Comparison of ENCODE assay signal across 17 cellular contexts in the genomic region with DNA sequence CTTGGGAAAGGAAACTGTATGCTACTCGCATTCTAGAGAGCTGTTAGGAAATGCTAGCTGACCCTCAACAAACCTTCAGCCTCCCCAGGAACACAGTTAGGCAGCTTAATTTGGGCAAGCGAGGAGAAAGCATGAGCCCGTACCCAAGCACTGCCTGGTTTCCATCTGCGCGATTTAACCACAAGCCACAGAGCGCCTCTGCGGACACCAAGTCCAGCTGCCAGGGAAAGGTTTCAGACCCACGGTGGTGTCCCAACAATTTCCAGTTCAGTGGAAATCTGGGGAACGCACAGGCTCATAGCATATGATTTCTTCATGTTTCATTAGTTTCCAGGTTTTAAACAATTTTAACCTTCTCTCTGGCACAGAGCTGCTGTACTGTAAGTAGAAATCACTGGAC.
A peak's percentile ranks its signal among the peaks of the same experiment; 100 is the strongest.
DNase-seq lines count a peak whose midpoint lies in the region; TF ChIP-seq lines count a peak whose summit lies in the region.
"Had no signal": no experiment of that assay in that cellular context is flagged by ENCODE, and none has a peak within 500 bp of the region (broad histone marks: within the 10 kb centered on the region; RNA-seq: fewer than 3 reads in every experiment).

No MANE protein-coding gene starts in this region.

- H3K36me3 ChIP-seq in BLaER1 (no peaks in the 10 kb centered on the region), endocrine pancreas (ENCODE audit: control insufficient read depth, insufficient read depth, low read length) (no peaks in the 10 kb centered on the region), osteoblast (ENCODE audit: insufficient read depth, low read length) (no peaks in the 10 kb centered on the region)

- H2AFZ ChIP-seq in osteoblast (ENCODE audit: low read length), result peak overlapping the region; percentile 32

- H3K4me3 ChIP-seq in BLaER1 (no peak overlapping the region), endocrine pancreas (ENCODE audit: control insufficient read depth, insufficient read depth, low read length) (peak overlapping the region; percentile 30), osteoblast (ENCODE audit: insufficient read depth, low read length) (peak overlapping the region; percentile 50)

- H3K27ac ChIP-seq in BLaER1 (no peak overlapping the region), osteoblast (ENCODE audit: low read depth, low read length) (no peak overlapping the region)

- H3K4me2 ChIP-seq in BLaER1 (peak overlapping the region; percentile 35), osteoblast (ENCODE audit: insufficient read depth, low read length) (peak overlapping the region; percentile 66)

- no peaks in the 10 kb centered on the region for H3K79me2 ChIP-seq in osteoblast (ENCODE audit: insufficient read depth, low read length)

- H3K4me1 ChIP-seq in BLaER1, result peaks cover 12% of the 10 kb centered on the region
- no peaks in the 10 kb centered on the region for H3K4me1 ChIP-seq in endocrine pancreas (ENCODE audit: control insufficient read depth, insufficient read depth, low read length)
- H3K4me1 ChIP-seq in osteoblast (ENCODE audit: insufficient read depth, low read length), result no peaks in the 10 kb centered on the region

- TF ChIP-seq CTCF in osteoblast (IDR thresholded peaks at IDR 0.05; ENCODE audit: extremely low read depth, low read depth, low read length), result no peak

- H3K9ac ChIP-seq in BLaER1, result no peak overlapping the region
- H3K9ac ChIP-seq in endocrine pancreas (ENCODE audit: control insufficient read depth, insufficient read depth, low read length), result no peak overlapping the region

- DNase-seq in H4 (ENCODE audit: low spot score) (peak; percentile 2), osteoblast (ENCODE audit: insufficient read length, low spot score, missing footprints) (peak; percentile 21), NCI-H1436 treated with DMSO at 0.1 percent for 48 hours (lab: John Stamatoyannopoulos, UW) (no peak), NCI-H345 (lab: John Stamatoyannopoulos, UW) (no peak), DMS79 treated with DMSO at 0.1 percent for 48 hours (lab: John Stamatoyannopoulos, UW) (no peak)
- DNase-seq: ACHN; Calu3; CD4-positive, alpha-beta memory T cell; DMS53; GOT3; KG1; NCI-H1092; NCI-H446 treated with DMSO at 0.1 percent for 48 hours; NK-92 treated with Interleukin-12 subunit alpha and Interleukin-12 subunit beta, amount 100 ng/mL, for 24 hours; SHP77 treated with DMSO at 0.1 percent for 48 hours had no signal

- H3K27me3 ChIP-seq in BLaER1, result no peaks in the 10 kb centered on the region
- no peaks in the 10 kb centered on the region for H3K27me3 ChIP-seq in endocrine pancreas (ENCODE audit: control insufficient read depth, insufficient read depth, low read length)
- no peaks in the 10 kb centered on the region for H3K27me3 ChIP-seq in osteoblast (ENCODE audit: insufficient read depth, low read length)

- H3K9me3 ChIP-seq in BLaER1 (no peaks in the 10 kb centered on the region), endocrine pancreas (ENCODE audit: control insufficient read depth, low read length) (no peaks in the 10 kb centered on the region), osteoblast (ENCODE audit: low read depth, low read length) (no peaks in the 10 kb centered on the region)

- H4K20me1 ChIP-seq in BLaER1 (no peaks in the 10 kb centered on the region), osteoblast (ENCODE audit: insufficient read depth, low read length) (no peaks in the 10 kb centered on the region)

Comparison
In these comparisons a context has a peak if more than half of its experiments do, and no peak if none do; other contexts are left out.
1. DNase-seq: peak in H4 (single experiment) and osteoblast (single experiment); none in NCI-H1436 treated with DMSO at 0.1 percent for 48 hours (single experiment), NCI-H345 (single experiment) and DMS79 treated with DMSO at 0.1 percent for 48 hours (single experiment).